Comparison of ENCODE assay signal across 11 cellular contexts in genomic region chr20:47585087-47585747, GRCh38.
DNase-seq lines count a peak whose midpoint lies in the region; ATAC-seq lines count a peak whose summit lies in the region.
"Had no signal": no experiment of that assay in that cellular context is flagged by ENCODE, and none has a peak within 500 bp of the region (broad histone marks: within the 10 kb centered on the region; RNA-seq: fewer than 3 reads in every experiment).

No MANE protein-coding gene starts in this region.

- H2BK12ac ChIP-seq in neuronal stem cell (ENCODE audit: low read length): no peak overlapping the region

- H3K27me3 ChIP-seq in right cardiac atrium (ENCODE audit: control insufficient read depth, insufficient read depth): no peaks in the 10 kb centered on the region
- H3K27me3 ChIP-seq in neuronal stem cell (ENCODE audit: control insufficient read depth in 3 of 3, insufficient read depth in 3 of 3, low read depth in 1 of 3, low read length in 3 of 3): no peaks in the 10 kb centered on the region
- H3K27me3 ChIP-seq: ovary had no signal

- peaks cover 3% of the 10 kb centered on the region for H3K4me1 ChIP-seq in right cardiac atrium (ENCODE audit: control insufficient read depth, insufficient read depth, low read length)
- peaks cover 2 to 6% of the 10 kb centered on the region in 2 donors for H3K4me1 ChIP-seq in neuronal stem cell (ENCODE audit: control insufficient read depth in 2 of 2, insufficient read depth in 1 of 2, low read depth in 1 of 2, low read length in 2 of 2)

- peak overlapping the region; percentile 23 for H3K27ac Mint-ChIP-seq in activated CD4-positive, alpha-beta memory T cell treated with anti-CD3 and anti-CD28 coated beads, Interleukin-2, amount 10 ng/mL, durations not matched to agents 7 days and 5 days

- H4K8ac ChIP-seq in neuronal stem cell (ENCODE audit: low read depth, low read length): no peak overlapping the region

- POLR2A ChIA-PET in activated CD4-positive, alpha-beta memory T cell treated with anti-CD3 and anti-CD28 coated beads, Interleukin-2, amount 10 ng/mL, durations not matched to agents 7 days and 5 days (lab: Charles Lee): interaction anchor here (0.9 to 1.1 kb wide), 2 partner anchors 14 to 24 kb away, joined by 3 read pairs; no protein-coding TSS in a partner anchor

- no peak overlapping the region for H2BK15ac ChIP-seq in neuronal stem cell (ENCODE audit: low read length)

- H3K27ac ChIP-seq in right cardiac atrium (ENCODE audit: low read length): peak overlapping the region; percentile 54
- no peak overlapping the region for H3K27ac ChIP-seq in neuronal stem cell (replicated peaks; ENCODE audit: low read length)
- H3K27ac ChIP-seq: ovary had no signal

- no peak overlapping the region for H3K4me2 ChIP-seq in neuronal stem cell (ENCODE audit: insufficient read depth, low read length, poor library complexity, severe bottlenecking)

- no peaks in the 10 kb centered on the region for H3K9me3 ChIP-seq in right cardiac atrium (ENCODE audit: control insufficient read depth, low read length)
- H3K9me3 ChIP-seq in neuronal stem cell (replicated peaks in 1 of 2; ENCODE audit: control insufficient read depth in 2 of 2, insufficient read depth in 1 of 2, low read depth in 1 of 2, low read length in 2 of 2): no peaks in the 10 kb centered on the region
- H3K9me3 ChIP-seq: ovary had no signal

- no peak overlapping the region for H3K23ac ChIP-seq in neuronal stem cell (ENCODE audit: low read depth, low read length, poor library complexity)

- peak; percentile 37 for ATAC-seq in Right ventricle myocardium inferior
- peak; percentile 56 to 67 for ATAC-seq in right cardiac atrium
- ATAC-seq in HG02970 (IDR thresholded peaks at IDR 0.05; ENCODE audit: low FRiP score, unreplicated experiment): no peak
- no peak for ATAC-seq in HG02884 (IDR thresholded peaks at IDR 0.05; ENCODE audit: unreplicated experiment)
- no peak for ATAC-seq in HG03565 (IDR thresholded peaks at IDR 0.05; ENCODE audit: unreplicated experiment)
- ATAC-seq: T-cell had no signal

- intact Hi-C loops in Right ventricle myocardium inferior (cut with DNase I): no loop called here
- intact Hi-C loops in cardiac septum (cut with DNase I): no loop called here
- intact Hi-C loops in right cardiac atrium (cut with DNase I): no loop called here

- no peak overlapping the region for H2AFZ ChIP-seq in neuronal stem cell (ENCODE audit: low read length)

- H3K4me3 ChIP-seq in right cardiac atrium (ENCODE audit: low read length): no peak overlapping the region
- no peak overlapping the region for H3K4me3 ChIP-seq in neuronal stem cell (ENCODE audit: low read length in 2 of 2)
- H3K4me3 ChIP-seq: ovary had no signal

- H2AK5ac ChIP-seq in neuronal stem cell (ENCODE audit: low read depth, low read length): no peak overlapping the region

- peaks cover 0 to 41% of the 10 kb centered on the region in 2 donors for H3K36me3 ChIP-seq in neuronal stem cell (replicated peaks in 1 of 2; ENCODE audit: control insufficient read depth in 2 of 2, insufficient read depth in 2 of 2, low read length in 2 of 2)
- H3K36me3 ChIP-seq: ovary had no signal

- no peak overlapping the region for H3K14ac ChIP-seq in neuronal stem cell (ENCODE audit: low read length)

- no peak overlapping the region for H2BK120ac ChIP-seq in neuronal stem cell (ENCODE audit: low read depth, low read length)

- no peak overlapping the region for H3K9ac ChIP-seq in neuronal stem cell (ENCODE audit: low read depth, low read length, poor library complexity)

- CTCF ChIA-PET in activated CD4-positive, alpha-beta memory T cell treated with anti-CD3 and anti-CD28 coated beads, Interleukin-2, amount 10 ng/mL, durations not matched to agents 7 days and 5 days (lab: Charles Lee): no interaction called here

- H3K4me3 Mint-ChIP-seq in activated CD4-positive, alpha-beta memory T cell treated with anti-CD3 and anti-CD28 coated beads, Interleukin-2, amount 10 ng/mL, durations not matched to agents 7 days and 5 days: no peak overlapping the region
- H3K4me3 Mint-ChIP-seq: T-cell had no signal

- H3K36me3 Mint-ChIP-seq in activated CD4-positive, alpha-beta memory T cell treated with anti-CD3 and anti-CD28 coated beads, Interleukin-2, amount 10 ng/mL, durations not matched to agents 7 days and 5 days (ENCODE audit: low read depth): peaks cover 49% of the 10 kb centered on the region

- H3K4me1 Mint-ChIP-seq in activated CD4-positive, alpha-beta memory T cell treated with anti-CD3 and anti-CD28 coated beads, Interleukin-2, amount 10 ng/mL, durations not matched to agents 7 days and 5 days: peaks cover 15% of the 10 kb centered on the region

- 56% methylated on average over 10 of the region's 10 CpGs for WGBS in right cardiac atrium
- WGBS in neuronal stem cell (ENCODE audit: extremely low coverage in 2 of 2, insufficient read length in 2 of 2, insufficient replicate concordance in 1 of 2), 2 donors: no CpG with 5 or more reads among the region's 10 CpGs

- no peaks in the 10 kb centered on the region for H3K79me1 ChIP-seq in neuronal stem cell (ENCODE audit: low read depth, low read length)

- H3K9me3 Mint-ChIP-seq in activated CD4-positive, alpha-beta memory T cell treated with anti-CD3 and anti-CD28 coated beads, Interleukin-2, amount 10 ng/mL, durations not matched to agents 7 days and 5 days: no peaks in the 10 kb centered on the region
- H3K9me3 Mint-ChIP-seq: T-cell had no signal

- no peak overlapping the region for H3K18ac ChIP-seq in neuronal stem cell (ENCODE audit: low read length)

- DNase-seq in Right ventricle myocardium inferior (ENCODE audit: missing footprints) (no peak), cardiac septum (ENCODE audit: low spot score) (no peak), right cardiac atrium (peak in 2 of 3 donors; percentile 42 to 64), neuronal stem cell (ENCODE audit: low spot score) (no peak)
- DNase-seq in activated CD4-positive, alpha-beta memory T cell treated with anti-CD3 and anti-CD28 coated beads, Interleukin-2, amount 10 ng/mL, durations not matched to agents 7 days and 5 days: no peak
- DNase-seq: EL, ovary, T-cell had no signal

- H2BK5ac ChIP-seq in neuronal stem cell (ENCODE audit: low read length): no peak overlapping the region

- no peak overlapping the region for H4K91ac ChIP-seq in neuronal stem cell (ENCODE audit: low read depth, low read length, poor library complexity)

- H3K27me3 Mint-ChIP-seq in activated CD4-positive, alpha-beta memory T cell treated with anti-CD3 and anti-CD28 coated beads, Interleukin-2, amount 10 ng/mL, durations not matched to agents 7 days and 5 days: no peaks in the 10 kb centered on the region
- H3K27me3 Mint-ChIP-seq: T-cell had no signal

- no peak overlapping the region for H3K4ac ChIP-seq in neuronal stem cell (ENCODE audit: low read length)

Comparison
In these comparisons a context has a peak if more than half of its experiments do, and no peak if none do; other contexts are left out.
1. DNase-seq: peak in right cardiac atrium (2 of 3); none in Right ventricle myocardium inferior (single experiment), cardiac septum (single experiment), activated CD4-positive, alpha-beta memory T cell treated with anti-CD3 and anti-CD28 coated beads, Interleukin-2, amount 10 ng/mL, durations not matched to agents 7 days and 5 days (single experiment) and neuronal stem cell (single experiment).
2. ATAC-seq: peak in Right ventricle myocardium inferior (single experiment) and right cardiac atrium (2 of 2); none in HG02970 (single experiment), HG02884 (single experiment) and HG03565 (single experiment).